8 cellular contexts compared by ENCODE assay signal in the genomic region with DNA sequence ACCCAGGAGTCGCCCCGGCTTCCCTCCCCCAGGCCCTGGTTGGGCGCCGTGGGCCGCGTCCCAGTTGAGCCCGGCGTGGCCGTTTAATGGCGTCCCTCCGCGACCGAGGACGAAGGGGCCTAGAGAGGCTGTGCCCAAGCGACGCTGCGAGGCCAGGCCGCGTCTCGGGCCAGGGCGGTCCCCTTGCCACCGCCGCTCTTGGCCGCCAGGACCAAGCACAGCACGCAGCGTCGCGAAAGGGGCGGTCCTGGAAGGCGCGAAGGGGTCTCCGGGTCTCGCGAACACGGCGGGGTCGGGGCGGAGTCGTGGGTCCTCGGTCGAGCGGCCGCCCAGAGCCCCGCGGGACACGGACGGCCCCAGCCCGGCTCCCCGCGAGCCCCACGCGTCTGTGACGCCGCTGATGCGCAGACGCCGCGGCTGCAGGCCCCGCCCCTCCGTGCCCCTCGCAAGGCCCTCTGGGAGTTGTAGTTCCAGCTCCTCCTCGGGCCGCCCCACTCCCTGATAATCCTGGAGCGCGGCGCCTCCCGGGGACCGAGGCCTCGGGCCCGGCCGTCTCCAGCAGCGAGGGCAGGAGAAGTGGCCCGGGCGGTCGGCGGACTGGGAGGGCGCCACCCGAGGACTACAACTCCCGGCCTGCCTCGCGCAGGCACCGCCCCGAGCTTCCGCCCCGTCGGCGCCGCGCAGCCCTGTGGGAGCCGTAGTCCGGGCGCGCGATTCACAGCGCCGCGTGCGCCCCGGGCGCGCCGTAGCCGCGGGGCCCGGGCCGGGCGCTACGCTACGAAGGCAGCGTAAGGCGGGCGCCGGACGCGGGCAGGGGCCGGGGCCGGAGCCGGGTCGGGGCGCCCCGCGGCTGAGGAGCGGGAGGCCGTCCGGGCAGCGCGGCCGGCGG. TPM values are rescaled to one million over a fixed set of nuclear protein-coding genes. Genes with fewer than 3 reads are reported as not detected.
DNase-seq lines count a peak whose midpoint lies in the region; ATAC-seq and TF ChIP-seq lines count a peak whose summit lies in the region.

A gene (plus strand): TSS at position 698 of the 889 bp plus-strand sequence. CDS start 19,127 bp downstream, outside the sequence.

- peak within 1 kb of the TSS; percentile 76 for H3K27ac ChIP-seq in ectodermal cell (ENCODE audit: insufficient read depth, low read depth, low read length, poor library complexity, severe bottlenecking)

- H3K4me1 ChIP-seq in ectodermal cell (ENCODE audit: control insufficient read depth, insufficient read depth, low read length) = peaks cover 23% of the 10 kb centered on the region

- H3K4me3 ChIP-seq in ectodermal cell (ENCODE audit: insufficient read depth, low read depth, low read length) = peak within 1 kb of the TSS; percentile 83

- no peaks in the 10 kb centered on the region for H3K9me3 ChIP-seq in ectodermal cell (ENCODE audit: control insufficient read depth, low read length)

- POLR2A ChIA-PET in activated CD8-positive, alpha-beta T cell treated with anti-CD3 and anti-CD28 coated beads, Interleukin-2, amount 10 ng/mL, durations not matched to agents 7 days and 5 days (lab: Charles Lee) = interaction anchor here (0.6 to 1.3 kb wide), 7 partner anchors 8 to 156 kb away, joined by 3 to 4 read pairs (median 3); a partner anchor contains a TSS

- DNase-seq in CD14-positive monocyte (ENCODE audit: low spot score) = peak; percentile 79
- DNase-seq in NCI-H82 treated with DMSO at 0.1 percent for 48 hours (lab: John Stamatoyannopoulos, UW; ENCODE audit: unreplicated experiment) = peak; percentile 47
- peak; percentile 86 for DNase-seq in activated CD8-positive, alpha-beta T cell treated with anti-CD3 and anti-CD28 coated beads, Interleukin-2, amount 10 ng/mL, durations not matched to agents 7 days and 5 days
- peak; percentile 91 to 92 for DNase-seq in lung microvascular endothelial cell (ENCODE audit: low read depth in 2 of 2)
- DNase-seq in stimulated activated CD4-positive, alpha-beta T cell treated with anti-CD3 and anti-CD28 coated beads, TNF-alpha, amount 100 ng/mL, for 48 hours (ENCODE audit: low read depth in 3 of 3) = peak; percentile 69 to 79 (median 71)

- CTCF ChIA-PET in activated CD8-positive, alpha-beta T cell treated with anti-CD3 and anti-CD28 coated beads, Interleukin-2, amount 10 ng/mL, durations not matched to agents 7 days and 5 days (lab: Charles Lee) = interaction anchor here (0.8 kb wide), 1 partner anchor 8 kb away, joined by 4 read pairs; no protein-coding TSS in a partner anchor

- TF ChIP-seq CTCF in CD14-positive monocyte (IDR thresholded peaks at IDR 0.05) = no peak

- H3K27ac Mint-ChIP-seq in CD14-positive monocyte = peak within 1 kb of the TSS; percentile 83 to 94 (median 86)
- H3K27ac Mint-ChIP-seq in activated CD8-positive, alpha-beta T cell treated with anti-CD3 and anti-CD28 coated beads, Interleukin-2, amount 10 ng/mL, durations not matched to agents 7 days and 5 days = peak within 1 kb of the TSS; percentile 95

- H3K36me3 Mint-ChIP-seq in CD14-positive monocyte = peaks cover 2 to 11% of the 10 kb centered on the region in 2 donors
- H3K36me3 Mint-ChIP-seq in activated CD8-positive, alpha-beta T cell treated with anti-CD3 and anti-CD28 coated beads, Interleukin-2, amount 10 ng/mL, durations not matched to agents 7 days and 5 days (ENCODE audit: low read depth) = peaks cover 13% of the 10 kb centered on the region

- intact Hi-C loops in CD14-positive monocyte (cut with micrococcal nuclease) = loop anchor here (2.0 to 5.0 kb wide), 4 partner anchors 62 to 130 kb away; a partner anchor contains a TSS

- H3K27me3 ChIP-seq in ectodermal cell (ENCODE audit: control insufficient read depth, insufficient read depth, low read length, poor library complexity, severe bottlenecking) = no peaks in the 10 kb centered on the region

- H3K27me3 Mint-ChIP-seq in CD14-positive monocyte (ENCODE audit: low read depth in 3 of 3) = peaks cover 0 to 2% (median 1%) of the 10 kb centered on the region in 3 donors
- H3K27me3 Mint-ChIP-seq in activated CD8-positive, alpha-beta T cell treated with anti-CD3 and anti-CD28 coated beads, Interleukin-2, amount 10 ng/mL, durations not matched to agents 7 days and 5 days (ENCODE audit: low read depth) = no peaks in the 10 kb centered on the region

- H3K4me1 Mint-ChIP-seq in CD14-positive monocyte = peaks cover 39% of the 10 kb centered on the region
- peaks cover 34% of the 10 kb centered on the region for H3K4me1 Mint-ChIP-seq in activated CD8-positive, alpha-beta T cell treated with anti-CD3 and anti-CD28 coated beads, Interleukin-2, amount 10 ng/mL, durations not matched to agents 7 days and 5 days (ENCODE audit: low read depth)

- ATAC-seq in GM19438 (IDR thresholded peaks at IDR 0.05; ENCODE audit: low read depth, unreplicated experiment) = peak; percentile 61
- peak; percentile 59 for ATAC-seq in HG03571 (IDR thresholded peaks at IDR 0.05; ENCODE audit: unreplicated experiment)
- ATAC-seq in activated CD8-positive, alpha-beta T cell treated with anti-CD3 and anti-CD28 coated beads, Interleukin-2, amount 10 ng/mL, durations not matched to agents 7 days and 5 days = peak; percentile 83

- peak within 1 kb of the TSS; percentile 88 to 92 for H3K4me3 Mint-ChIP-seq in CD14-positive monocyte
- peak within 1 kb of the TSS; percentile 93 for H3K4me3 Mint-ChIP-seq in activated CD8-positive, alpha-beta T cell treated with anti-CD3 and anti-CD28 coated beads, Interleukin-2, amount 10 ng/mL, durations not matched to agents 7 days and 5 days

- H3K9me3 Mint-ChIP-seq in CD14-positive monocyte = no peaks in the 10 kb centered on the region
- H3K9me3 Mint-ChIP-seq in activated CD8-positive, alpha-beta T cell treated with anti-CD3 and anti-CD28 coated beads, Interleukin-2, amount 10 ng/mL, durations not matched to agents 7 days and 5 days (ENCODE audit: insufficient read depth) = no peaks in the 10 kb centered on the region

- no peaks in the 10 kb centered on the region for H3K36me3 ChIP-seq in ectodermal cell (ENCODE audit: control insufficient read depth, insufficient read depth, low read length)

- 0% methylated on average over 129 of the region's 129 CpGs for WGBS in ectodermal cell, 2 experiments

RNA-seq across cellular contexts. Expression of the gene that starts here (rescaled TPM):
- polyA plus RNA-seq in CD14-positive monocyte = 1 to 10 TPM; 3.4 to 3.9 TPM
- total RNA-seq in activated CD8-positive, alpha-beta T cell treated with anti-CD3 and anti-CD28 coated beads, Interleukin-2, amount 10 ng/mL, durations not matched to agents 7 days and 5 days = 10 to 100 TPM; 85.3 to 93.0 TPM
- 29.9 TPM for polyA plus RNA-seq in ectodermal cell (2013, experiment 1 of 4)
- 30.5 TPM for polyA plus RNA-seq in ectodermal cell (2013, experiment 2 of 4)
- polyA plus RNA-seq in ectodermal cell (2013, experiment 3 of 4) = 23.4 TPM
- polyA plus RNA-seq in ectodermal cell (2013, experiment 4 of 4) = 24.4 TPM
- 15.5 and 20.2 TPM in 2 replicates for total RNA-seq in lung microvascular endothelial cell

Comparison
In these comparisons a context has a peak if more than half of its experiments do, and no peak if none do; other contexts are left out.
1. Peak in every context shown above with its lines: DNase-seq, ATAC-seq, H3K4me3 ChIP-seq and H3K27ac ChIP-seq.